Comparison of ENCODE assay signal across 8 cellular contexts in the genomic region with DNA sequence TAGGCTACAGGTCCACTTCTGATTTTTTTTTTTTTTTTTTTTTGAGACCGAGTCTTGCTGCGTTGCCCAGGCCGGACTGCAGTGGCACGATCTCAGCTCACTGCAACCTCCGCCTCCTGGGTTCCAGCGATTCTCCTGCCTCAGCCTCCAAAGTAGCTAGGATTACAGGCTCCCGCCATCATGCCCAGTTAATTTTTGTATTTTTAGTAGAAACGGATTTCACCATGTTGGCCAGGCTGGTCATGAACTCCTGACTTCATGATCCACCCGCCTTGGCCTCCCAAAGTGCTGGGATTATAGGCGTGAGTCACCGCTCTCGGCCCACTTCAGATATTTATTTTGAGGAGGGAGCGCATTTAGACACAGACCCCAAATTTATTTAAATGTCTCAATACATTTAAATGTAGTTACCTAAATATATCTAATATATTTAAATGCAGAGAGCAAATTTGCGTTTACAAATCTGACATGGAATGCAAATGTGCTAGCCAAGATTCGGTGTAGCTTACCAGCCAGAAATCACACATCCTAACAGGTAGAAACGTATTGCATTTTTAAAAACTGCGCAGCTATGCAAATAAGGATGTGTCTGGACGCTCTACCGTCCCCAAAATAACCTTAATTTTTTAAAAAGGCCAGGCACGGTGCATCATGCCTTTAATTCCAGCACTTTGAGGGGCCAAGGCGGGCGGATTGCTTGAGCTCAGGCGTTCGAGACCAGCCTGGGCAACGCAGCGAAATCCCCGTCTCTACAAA. TPM values are rescaled to one million over a fixed set of nuclear protein-coding genes. Genes with fewer than 3 reads are reported as not detected.
DNase-seq lines count a peak whose midpoint lies in the region; ATAC-seq and TF ChIP-seq lines count a peak whose summit lies in the region.
"Not testable (repeated sequence)": the region's sequence is repeated elsewhere in the genome, so short reads cannot be mapped to it uniquely, and the experiment has no call there.

No MANE protein-coding gene starts in this region.

- H3K4me3 Mint-ChIP-seq in CD4-positive, alpha-beta T cell, result peak overlapping the region; percentile 80
- H3K4me3 Mint-ChIP-seq in activated naive CD8-positive, alpha-beta T cell, result peak overlapping the region; percentile 93
- peak overlapping the region; percentile 85 for H3K4me3 Mint-ChIP-seq in endodermal cell
- peak overlapping the region; percentile 92 for H3K4me3 Mint-ChIP-seq in neural progenitor cell

- H3K9ac ChIP-seq in HUES64 (ENCODE audit: low read depth, low read length), result peak overlapping the region; percentile 93
- peak overlapping the region; percentile 86 for H3K9ac ChIP-seq in endodermal cell (ENCODE audit: extremely low read depth, low read length, poor library complexity, severe bottlenecking)
- peak overlapping the region; percentile 76 for H3K9ac ChIP-seq in neural progenitor cell
- peak overlapping the region in 3 of 5 donors; percentile 21 to 88 (median 80) for H3K9ac ChIP-seq in subcutaneous abdominal adipose tissue (ENCODE audit: low read length in 5 of 5)

- H3K36me3 Mint-ChIP-seq in CD4-positive, alpha-beta T cell (ENCODE audit: low read depth), result peaks cover 36% of the 10 kb centered on the region
- not testable (repeated sequence) for H3K36me3 Mint-ChIP-seq in activated naive CD8-positive, alpha-beta T cell; neural progenitor cell
- H3K36me3 Mint-ChIP-seq in endodermal cell (ENCODE audit: low read depth), result peaks cover 17% of the 10 kb centered on the region

- POLR2A ChIA-PET in CD4-positive, alpha-beta T cell (lab: Charles Lee), result interaction anchor here (1.0 to 1.8 kb wide), 4 partner anchors 10 to 185 kb away, joined by 3 to 7 read pairs (median 4); no protein-coding TSS in a partner anchor

- peaks cover 16% of the 10 kb centered on the region for H3F3A ChIP-seq in neural progenitor cell (ENCODE audit: low read depth)

- not testable (repeated sequence) for H3K9me3 Mint-ChIP-seq in CD4-positive, alpha-beta T cell; activated naive CD8-positive, alpha-beta T cell (ENCODE audit: low read depth); endodermal cell; neural progenitor cell

- not testable (repeated sequence) for ATAC-seq in CD4-positive, alpha-beta T cell (ENCODE audit: poor library complexity)

- H3K4me1 ChIP-seq in HUES64 (ENCODE audit: insufficient read depth, low read length); SJSA1 (replicated peaks); endodermal cell (ENCODE audit: control insufficient read depth, insufficient read depth, low read length); neural progenitor cell: not testable (repeated sequence)
- peaks cover 4 to 40% (median 17%) of the 10 kb centered on the region in 5 donors for H3K4me1 ChIP-seq in subcutaneous abdominal adipose tissue (ENCODE audit: control insufficient read depth in 5 of 5, insufficient read depth in 5 of 5, low read length in 5 of 5)

- WGBS in HUES64, result 61% methylated on average over 23 of the region's 27 CpGs
- WGBS in endodermal cell (ENCODE audit: insufficient coverage in 1 of 2, insufficient read length in 1 of 2), 2 experiments, result 63 to 72% methylated on average over 10 to 23 of the region's 27 CpGs

- intact Hi-C loops in CD4-positive, alpha-beta T cell (cut with DNase I, micrococcal nuclease), result not testable (repeated sequence)

- DNase-seq in CD4-positive, alpha-beta T cell; SJSA1 (ENCODE audit: low read depth in 1 of 2, low spot score in 2 of 2); endodermal cell; neural progenitor cell (ENCODE audit: low spot score): not testable (repeated sequence)

- H3K27ac ChIP-seq in CD4-positive, alpha-beta T cell (ENCODE audit: low read depth, low read length), result peak overlapping the region; percentile 73
- H3K27ac ChIP-seq in HUES64 (ENCODE audit: low read depth, low read length); SJSA1; endodermal cell (ENCODE audit: low read depth, low read length); subcutaneous abdominal adipose tissue (ENCODE audit: low read depth, low read length): not testable (repeated sequence)
- H3K27ac ChIP-seq in neural progenitor cell, result peak overlapping the region; percentile 76

- peak overlapping the region; percentile 82 for H3K4me2 ChIP-seq in neural progenitor cell

- CTCF ChIA-PET in CD4-positive, alpha-beta T cell (lab: Charles Lee), result interaction anchor here (1.0 to 1.9 kb wide), 3 partner anchors 11 to 315 kb away, joined by 3 to 8 read pairs (median 4); no protein-coding TSS in a partner anchor

- H3K4me1 Mint-ChIP-seq in CD4-positive, alpha-beta T cell (ENCODE audit: low read depth), result peaks cover 39% of the 10 kb centered on the region
- H3K4me1 Mint-ChIP-seq in activated naive CD8-positive, alpha-beta T cell (ENCODE audit: low read depth), result peaks cover 36% of the 10 kb centered on the region
- H3K4me1 Mint-ChIP-seq in endodermal cell, result peaks cover 17% of the 10 kb centered on the region
- peaks cover 15% of the 10 kb centered on the region for H3K4me1 Mint-ChIP-seq in neural progenitor cell

- not testable (repeated sequence) for H3K27me3 ChIP-seq in CD4-positive, alpha-beta T cell (ENCODE audit: control insufficient read depth, insufficient read depth, low read length); HUES64 (ENCODE audit: insufficient read depth, low read length); SJSA1 (replicated peaks); endodermal cell (ENCODE audit: control insufficient read depth, insufficient read depth, low read length, poor library complexity, severe bottlenecking); neural progenitor cell; subcutaneous abdominal adipose tissue (ENCODE audit: control insufficient read depth in 5 of 5, insufficient read depth in 4 of 5, low read length in 5 of 5)

- peak overlapping the region; percentile 85 for H3K4me3 ChIP-seq in HUES64 (ENCODE audit: low read length)
- H3K4me3 ChIP-seq in SJSA1, result peak overlapping the region; percentile 58
- peak overlapping the region; percentile 89 for H3K4me3 ChIP-seq in endodermal cell (ENCODE audit: low read length)
- peak overlapping the region; percentile 91 for H3K4me3 ChIP-seq in iPS-18c (ENCODE audit: insufficient read depth, low read depth, low read length)
- peak overlapping the region; percentile 65 for H3K4me3 ChIP-seq in neural progenitor cell
- H3K4me3 ChIP-seq in subcutaneous abdominal adipose tissue (ENCODE audit: low read depth in 1 of 5, low read length in 5 of 5), result peak overlapping the region; percentile 61 to 93 (median 82)

- not testable (repeated sequence) for H3K9me3 ChIP-seq in CD4-positive, alpha-beta T cell (ENCODE audit: control insufficient read depth, low read length); HUES64 (ENCODE audit: insufficient read depth, low read depth, low read length); SJSA1 (replicated peaks); endodermal cell (ENCODE audit: control insufficient read depth, low read length); iPS-18c (ENCODE audit: control insufficient read depth, insufficient read depth, low read length); neural progenitor cell (ENCODE audit: low read depth); subcutaneous abdominal adipose tissue (ENCODE audit: control insufficient read depth in 5 of 5, low read length in 5 of 5)

- peaks cover 64% of the 10 kb centered on the region for H3K79me2 ChIP-seq in neural progenitor cell (ENCODE audit: low read depth)

- not testable (repeated sequence) for H2AFZ ChIP-seq in neural progenitor cell (replicated peaks)

- peak overlapping the region; percentile 97 for H3K27ac Mint-ChIP-seq in CD4-positive, alpha-beta T cell
- H3K27ac Mint-ChIP-seq in activated naive CD8-positive, alpha-beta T cell, result peak overlapping the region; percentile 68
- peak overlapping the region; percentile 97 for H3K27ac Mint-ChIP-seq in endodermal cell
- not testable (repeated sequence) for H3K27ac Mint-ChIP-seq in neural progenitor cell

- peaks cover 39% of the 10 kb centered on the region for H3K36me3 ChIP-seq in HUES64 (ENCODE audit: insufficient read depth, low read length)
- not testable (repeated sequence) for H3K36me3 ChIP-seq in SJSA1, neural progenitor cell
- peaks cover 19% of the 10 kb centered on the region for H3K36me3 ChIP-seq in endodermal cell (ENCODE audit: control insufficient read depth, insufficient read depth, low read length)
- peaks cover 0 to 16% (median 3%) of the 10 kb centered on the region in 5 donors for H3K36me3 ChIP-seq in subcutaneous abdominal adipose tissue (ENCODE audit: control insufficient read depth in 5 of 5, insufficient read depth in 5 of 5, low read length in 5 of 5)

- TF ChIP-seq CTCF in CD4-positive, alpha-beta T cell (IDR thresholded peaks at IDR 0.05); endodermal cell (conservative IDR thresholded peaks at IDR 0.05); neural progenitor cell (IDR thresholded peaks at IDR 0.05): not testable (repeated sequence)

- not testable (repeated sequence) for H4K20me1 ChIP-seq in neural progenitor cell (ENCODE audit: low read depth)

- H3K27me3 Mint-ChIP-seq in CD4-positive, alpha-beta T cell; activated naive CD8-positive, alpha-beta T cell; endodermal cell (ENCODE audit: insufficient read depth); neural progenitor cell (ENCODE audit: insufficient read depth, low read depth): not testable (repeated sequence)

RNA-seq across cellular contexts. Expression of gene PMS2, which starts 0.8 kb away (rescaled TPM):
- total RNA-seq in CD4-positive, alpha-beta T cell, result 10 to 100 TPM; 10.8 to 15.0 TPM
- 9.1 TPM for polyA plus RNA-seq in HUES64 (2013, experiment 1 of 2)
- polyA plus RNA-seq in HUES64 (2013, experiment 2 of 2), result 9.7 TPM
- total RNA-seq in SJSA1 (2014; rRNA removed; shearing (Covaris generic)), result 13.1 and 14.8 TPM in 2 replicates
- total RNA-seq in endodermal cell (10 to 100 TPM; 19.6 to 22.1 TPM), neural progenitor cell (ENCODE audit: low replicate concordance) (23.1 and 35.8 TPM in 2 replicates)
- 13.5 TPM for polyA plus RNA-seq in endodermal cell (2013, experiment 1 of 2)
- polyA plus RNA-seq in endodermal cell (2013, experiment 2 of 2), result 11.6 TPM

RNA-seq across cellular contexts. Expression of gene AIMP2, which starts 1.1 kb away (rescaled TPM):
- total RNA-seq in CD4-positive, alpha-beta T cell, result 1 to 10 TPM; 4.3 to 5.4 TPM
- polyA plus RNA-seq in HUES64 (2013, experiment 1 of 2), result 80.6 TPM
- 73.9 TPM for polyA plus RNA-seq in HUES64 (2013, experiment 2 of 2)
- 95.7 and 98.1 TPM in 2 replicates for total RNA-seq in SJSA1 (2014; rRNA removed; shearing (Covaris generic))
- total RNA-seq in endodermal cell (10 to 100 TPM; 48.6 to 60.1 TPM), neural progenitor cell (ENCODE audit: low replicate concordance) (38.4 and 52.1 TPM in 2 replicates)
- 49.4 TPM for polyA plus RNA-seq in endodermal cell (2013, experiment 1 of 2)
- polyA plus RNA-seq in endodermal cell (2013, experiment 2 of 2), result 47.7 TPM

RNA-seq across cellular contexts. Expression of gene ANKRD61, which starts 23.2 kb away (rescaled TPM):
- not detected for total RNA-seq in CD4-positive, alpha-beta T cell
- 0.15 TPM for polyA plus RNA-seq in HUES64 (2013, experiment 1 of 2)
- 0.25 TPM for polyA plus RNA-seq in HUES64 (2013, experiment 2 of 2)
- total RNA-seq in SJSA1 (2014; rRNA removed; shearing (Covaris generic)), result 0.42 TPM in 1 of 2 replicates, not detected in the other
- total RNA-seq in endodermal cell (not detected), neural progenitor cell (ENCODE audit: low replicate concordance) (0.46 TPM in 1 of 2 replicates, not detected in the other)
- 0.43 TPM for polyA plus RNA-seq in endodermal cell (2013, experiment 1 of 2)
- 0.66 TPM for polyA plus RNA-seq in endodermal cell (2013, experiment 2 of 2)

RNA-seq across cellular contexts. Expression of gene RSPH10B, which starts 37.5 kb away (rescaled TPM):
- total RNA-seq in CD4-positive, alpha-beta T cell, result not detected
- polyA plus RNA-seq in HUES64 (2013, experiment 1 of 2), result 0.20 TPM
- polyA plus RNA-seq in HUES64 (2013, experiment 2 of 2), result not detected
- total RNA-seq in SJSA1 (2014; rRNA removed; shearing (Covaris generic)), result not detected in 2 replicates
- under 1 TPM; 0.73 to 0.75 TPM for total RNA-seq in endodermal cell
- polyA plus RNA-seq in endodermal cell (2013, experiment 1 of 2), result not detected
- polyA plus RNA-seq in endodermal cell (2013, experiment 2 of 2), result 0.37 TPM
- 0.11 and 0.56 TPM in 2 replicates for total RNA-seq in neural progenitor cell (ENCODE audit: low replicate concordance)

RNA-seq across cellular contexts. Expression of gene EIF2AK1, which starts 51.0 kb away (rescaled TPM):
- total RNA-seq in CD4-positive, alpha-beta T cell, result 10 to 100 TPM; 51.9 to 53.6 TPM
- 70.9 TPM for polyA plus RNA-seq in HUES64 (2013, experiment 1 of 2)
- polyA plus RNA-seq in HUES64 (2013, experiment 2 of 2), result 70.8 TPM
- total RNA-seq in SJSA1 (2014; rRNA removed; shearing (Covaris generic)), result 81.1 and 134 TPM in 2 replicates
- total RNA-seq in endodermal cell (100 to 1,000 TPM; 106 to 116 TPM), neural progenitor cell (ENCODE audit: low replicate concordance) (70.1 and 130 TPM in 2 replicates)
- polyA plus RNA-seq in endodermal cell (2013, experiment 1 of 2), result 109 TPM
- polyA plus RNA-seq in endodermal cell (2013, experiment 2 of 2), result 99.3 TPM
